ENCODE assay signal across 23 cellular contexts in the genomic region with DNA sequence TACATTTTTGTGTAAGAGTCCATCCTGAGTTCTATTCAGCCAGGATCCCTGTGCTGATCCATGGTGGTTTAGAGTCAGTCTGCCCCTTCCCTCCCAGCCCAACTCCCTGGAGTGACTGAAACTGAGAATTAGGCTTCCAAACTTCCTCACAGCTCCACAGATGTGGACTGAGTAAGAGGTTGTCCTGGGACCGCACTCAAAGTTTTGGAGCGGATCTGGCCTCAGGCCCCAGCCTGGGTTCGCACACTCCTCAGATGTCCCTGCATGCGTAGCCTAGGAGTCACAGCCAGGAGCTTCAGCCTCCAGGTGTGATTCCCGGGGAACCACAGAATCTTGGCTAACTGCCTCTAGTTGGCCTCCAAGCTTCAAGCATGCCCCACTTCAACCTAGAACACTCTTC.
A peak's percentile ranks its signal among the peaks of the same experiment; 100 is the strongest.
DNase-seq lines count a peak whose midpoint lies in the region; ATAC-seq and TF ChIP-seq lines count a peak whose summit lies in the region.
"Had no signal": no experiment of that assay in that cellular context is flagged by ENCODE, and none has a peak within 500 bp of the region (broad histone marks: within the 10 kb centered on the region; RNA-seq: fewer than 3 reads in every experiment).

No MANE protein-coding gene starts in this region.

- intact Hi-C loops in Right ventricle myocardium superior (cut with DNase I): no loop called here
- intact Hi-C loops in left ventricle myocardium inferior (cut with micrococcal nuclease): no loop called here
- intact Hi-C loops in left ventricle myocardium superior (cut with micrococcal nuclease): no loop called here
- intact Hi-C loops in cardiac septum (cut with DNase I): loop anchor here (5.0 kb wide), 1 partner anchor 716 kb away; no protein-coding TSS in a partner anchor

- no peaks in the 10 kb centered on the region for H3K27me3 ChIP-seq in left ventricle myocardium inferior (ENCODE audit: low read depth)
- no peaks in the 10 kb centered on the region for H3K27me3 ChIP-seq in foreskin keratinocyte
- H3K27me3 ChIP-seq: BE2C; BLaER1 treated with 17β-estradiol and CSF1 and Interleukin-3, amounts not matched to agents 10 nM and 100 nM had no signal

- ATAC-seq in Right ventricle myocardium superior (ENCODE audit: poor library complexity) (peak; percentile 26), left ventricle myocardium superior (peak; percentile 74), foreskin keratinocyte (peak; percentile 14), GM18867 (IDR thresholded peaks at IDR 0.05; ENCODE audit: unreplicated experiment) (no peak), GM18519 (IDR thresholded peaks at IDR 0.05; ENCODE audit: low FRiP score, unreplicated experiment) (no peak)
- ATAC-seq: A549, HCT116 had no signal

- peaks cover 5% of the 10 kb centered on the region for H3K9me3 ChIP-seq in left ventricle myocardium inferior (replicated peaks)
- H3K9me3 ChIP-seq: A549, BE2C had no signal

- no peak for DNase-seq in Right ventricle myocardium superior
- DNase-seq in left ventricle myocardium inferior: no peak
- DNase-seq in left ventricle myocardium superior: peak; percentile 31
- DNase-seq in cardiac septum (ENCODE audit: low spot score): no peak
- no peak for DNase-seq in foreskin keratinocyte
- DNase-seq: 8988T; ACHN; AML-193; BE2C; Calu3; CD4-positive, alpha-beta T cell; CD8-positive, alpha-beta memory T cell; COR-L47; DMS53; DMS79 treated with DMSO at 0.1 percent for 48 hours; GF-D8; GM23248; H9 had no signal

- H3K4me1 ChIP-seq in left ventricle myocardium inferior (peaks cover 19% of the 10 kb centered on the region), foreskin keratinocyte (no peaks in the 10 kb centered on the region)
- H3K4me1 ChIP-seq: A549, BE2C had no signal

- TF ChIP-seq CTCF in left ventricle myocardium inferior (IDR thresholded peaks at IDR 0.05; ENCODE audit: borderline replicate concordance): no peak
- TF ChIP-seq CTCF in foreskin keratinocyte (conservative IDR thresholded peaks at IDR 0.05): no peak

- H3K27ac ChIP-seq in left ventricle myocardium inferior (replicated peaks) (no peak overlapping the region), foreskin keratinocyte (no peak overlapping the region)
- H3K27ac ChIP-seq: A549; BLaER1 treated with 17β-estradiol and CSF1 and Interleukin-3, amounts not matched to agents 10 nM and 100 nM; GM23248 had no signal

- H3K4me3 ChIP-seq in left ventricle myocardium inferior: no peak overlapping the region
- H3K4me3 ChIP-seq: A549; BLaER1 treated with 17β-estradiol and CSF1 and Interleukin-3, amounts not matched to agents 10 nM and 100 nM; GM23248 had no signal

- no peaks in the 10 kb centered on the region for H3K36me3 ChIP-seq in left ventricle myocardium inferior
- H3K36me3 ChIP-seq: BE2C; BLaER1 treated with 17β-estradiol and CSF1 and Interleukin-3, amounts not matched to agents 10 nM and 100 nM had no signal

Comparison
In these comparisons a context has a peak if more than half of its experiments do, and no peak if none do; other contexts are left out.
1. ATAC-seq: peak in Right ventricle myocardium superior (single experiment), left ventricle myocardium superior (single experiment) and foreskin keratinocyte (single experiment); none in GM18867 (single experiment) and GM18519 (single experiment).